ENCODE assay signal across 8 cellular contexts in the genomic region with DNA sequence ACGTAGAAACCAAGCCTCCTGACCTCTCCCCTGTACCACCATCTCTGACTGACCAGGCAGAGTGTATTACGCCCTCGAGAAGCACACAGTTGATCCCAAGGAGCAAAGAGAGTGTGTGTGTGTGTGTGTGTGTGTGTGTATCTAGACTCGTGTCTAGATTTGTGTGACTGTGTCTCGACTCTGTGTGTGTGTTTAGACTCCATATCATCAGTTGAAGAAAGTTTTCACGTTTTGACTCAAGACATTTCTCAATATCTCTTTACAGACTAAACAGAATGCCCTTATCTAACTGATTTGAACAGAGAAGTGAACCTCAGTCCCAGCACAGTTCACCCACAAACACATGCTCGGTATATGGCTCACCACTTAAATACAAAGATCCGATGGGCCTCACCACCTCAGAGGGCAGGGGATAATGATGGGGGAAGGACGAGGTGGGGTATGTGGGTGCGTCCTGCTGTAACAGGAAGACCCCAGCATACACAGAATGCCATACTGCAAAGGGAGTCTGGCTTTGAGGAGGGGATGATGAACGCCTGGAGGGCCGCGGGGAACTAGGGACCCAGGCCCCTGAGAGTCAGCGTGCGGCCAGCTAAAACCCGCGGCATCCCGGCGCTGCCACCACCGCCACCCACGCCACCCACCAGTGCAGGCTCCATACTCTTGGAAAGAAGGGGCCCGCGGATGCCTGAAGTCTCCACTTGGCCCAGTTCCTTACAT. TPM values are rescaled to one million over a fixed set of nuclear protein-coding genes. Genes with fewer than 3 reads are reported as not detected.
A peak's percentile ranks its signal among the peaks of the same experiment; 100 is the strongest.
DNase-seq lines count a peak whose midpoint lies in the region; ATAC-seq, FAIRE-seq and TF ChIP-seq lines count a peak whose summit lies in the region.

No MANE protein-coding gene starts in this region.

- no peaks in the 10 kb centered on the region for H4K20me1 ChIP-seq in SK-N-SH (ENCODE audit: insufficient read depth)

- CTCF ChIA-PET in A549 (lab: Yijun Ruan, JAX), result interaction anchor here (1.2 kb wide), 1 partner anchor 714 kb away, joined by 3 read pairs; no protein-coding TSS in a partner anchor
- CTCF ChIA-PET in SK-N-SH (lab: Yijun Ruan, JAX), result interaction anchor here (1.4 kb wide), 1 partner anchor 225 kb away, joined by 3 read pairs; no protein-coding TSS in a partner anchor

- no peak for TF ChIP-seq EP300 in A549 (IDR thresholded peaks at IDR 0.05)
- TF ChIP-seq EP300 in SK-N-SH (IDR thresholded peaks at IDR 0.05; ENCODE audit: borderline replicate concordance in 1 of 2, low read depth in 1 of 2, low read length in 1 of 2), result no peak
- no peak for TF ChIP-seq EP300 in suprapubic skin (IDR thresholded peaks at IDR 0.05)

- POLR2A ChIA-PET in A549 (lab: Yijun Ruan, JAX) (no interaction called here), SK-N-SH (lab: Yijun Ruan, JAX) (no interaction called here)

- peak; percentile 8 to 26 for DNase-seq in A549 (ENCODE audit: low read depth in 1 of 2, low spot score in 1 of 2)
- DNase-seq in SK-N-SH, result peak; percentile 17
- peak in 1 of 2 donors; percentile 80 for DNase-seq in suprapubic skin (ENCODE audit: low spot score in 2 of 2)
- DNase-seq in NCI-H187 treated with DMSO at 0.1 percent for 48 hours (lab: John Stamatoyannopoulos, UW), result no peak

- H3K4me2 ChIP-seq in A549 (peak overlapping the region; percentile 91), SK-N-SH (peak overlapping the region; percentile 74)

- H3K36me3 ChIP-seq in SK-N-SH (replicated peaks in 1 of 2; ENCODE audit: control insufficient read depth in 1 of 2, insufficient read depth in 2 of 2, low read length in 1 of 2) (peaks cover 12 to 23% of the 10 kb centered on the region in 2 experiments), duodenal mucosa (ENCODE audit: control insufficient read depth in 1 of 2, insufficient read depth in 2 of 2, low read length in 2 of 2) (peaks cover 0 to 22% of the 10 kb centered on the region in 2 donors), mesodermal cell (ENCODE audit: control insufficient read depth, insufficient read depth, low read length) (peaks cover 26% of the 10 kb centered on the region), suprapubic skin (peaks cover 20% of the 10 kb centered on the region)

- H3K4me1 ChIP-seq in A549 (peaks cover 8% of the 10 kb centered on the region; the same call in 1 of the 3 replicates), SK-N-SH (ENCODE audit: control insufficient read depth in 1 of 2, insufficient read depth in 2 of 2, low read depth in 1 of 2, low read length in 1 of 2) (peaks cover 0 to 2% of the 10 kb centered on the region in 2 experiments; a peak in 2 of 4 replicates), duodenal mucosa (ENCODE audit: control insufficient read depth in 1 of 2, insufficient read depth in 2 of 2, low read length in 2 of 2) (peaks cover 7 to 18% of the 10 kb centered on the region in 2 donors), mesodermal cell (ENCODE audit: control insufficient read depth, insufficient read depth, low read length, poor library complexity, severe bottlenecking) (no peaks in the 10 kb centered on the region), suprapubic skin (peaks cover 24% of the 10 kb centered on the region)

- H3K9me3 ChIP-seq in A549 (peaks cover 8% of the 10 kb centered on the region; the same call in 1 of the 3 replicates), SK-N-SH (no peaks in the 10 kb centered on the region), duodenal mucosa (ENCODE audit: control insufficient read depth in 1 of 2, low read length in 2 of 2) (no peaks in the 10 kb centered on the region), mesodermal cell (ENCODE audit: control insufficient read depth, low read length) (peaks cover 13% of the 10 kb centered on the region), suprapubic skin (no peaks in the 10 kb centered on the region)

- TF ChIP-seq RAD21 in A549 (conservative IDR thresholded peaks at IDR 0.05 in 1 of 2, IDR thresholded peaks at IDR 0.05 in 1 of 2) (no peak), SK-N-SH (IDR thresholded peaks at IDR 0.05; ENCODE audit: low read length) (no peak)

- peak; percentile 38 to 41 for ATAC-seq in A549
- ATAC-seq in GM18499 (IDR thresholded peaks at IDR 0.05; ENCODE audit: insufficient read depth, unreplicated experiment), result peak; percentile 9
- peak; percentile 19 for ATAC-seq in HG03045 (IDR thresholded peaks at IDR 0.05; ENCODE audit: unreplicated experiment)

- no peak for TF ChIP-seq POLR2A in A549 (IDR thresholded peaks at IDR 0.05; ENCODE audit: low read length)
- no peak for TF ChIP-seq POLR2A in suprapubic skin (IDR thresholded peaks at IDR 0.05)

- FAIRE-seq in A549 (lab: Jason Lieb, UNC), result no peak

- H3K4me3 ChIP-seq in A549 (peak overlapping the region; percentile 80), SK-N-SH (ENCODE audit: low read depth in 2 of 2, low read length in 1 of 2) (peak overlapping the region; percentile 72 to 83), duodenal mucosa (ENCODE audit: low read depth in 1 of 2, low read length in 2 of 2) (peak overlapping the region; percentile 88 to 91), mesodermal cell (ENCODE audit: extremely low read depth, insufficient read depth, low read length, poor library complexity, severe bottlenecking) (peak overlapping the region; percentile 75), suprapubic skin (peak overlapping the region; percentile 90)

- peak overlapping the region; percentile 74; the same call in 1 of the 2 replicates for H2AFZ ChIP-seq in SK-N-SH (ENCODE audit: low read depth)

- WGBS in A549 (ENCODE audit: missing lambda C conversion rate), result 8% methylated on average over 20 of the region's 23 CpGs
- 17% methylated on average over 13 of the region's 23 CpGs for WGBS in SK-N-SH (ENCODE audit: low lambda C conversion rate)
- WGBS in mesodermal cell (ENCODE audit: insufficient coverage in 2 of 2), 2 experiments, result 0 to 4% methylated on average over 8 to 15 of the region's 23 CpGs
- WGBS in suprapubic skin, result 15% methylated on average over 17 of the region's 23 CpGs

- H3K27ac ChIP-seq in A549 (peak overlapping the region; percentile 86 to 95), SK-N-SH (ENCODE audit: low read depth in 2 of 2, low read length in 1 of 2) (peak overlapping the region; percentile 12 to 47; a peak in 2 of 4 replicates), duodenal mucosa (ENCODE audit: low read depth, low read length) (peak overlapping the region; percentile 71), mesodermal cell (ENCODE audit: low read depth, low read length, severe bottlenecking) (no peak overlapping the region), suprapubic skin (peak overlapping the region; percentile 44)

- no peaks in the 10 kb centered on the region for H3K9me2 ChIP-seq in SK-N-SH

- no peaks in the 10 kb centered on the region for H3K27me3 ChIP-seq in SK-N-SH (ENCODE audit: insufficient read depth)
- H3K27me3 ChIP-seq in duodenal mucosa (ENCODE audit: control insufficient read depth in 1 of 2, insufficient read depth in 2 of 2, low read length in 2 of 2), result no peaks in the 10 kb centered on the region
- no peaks in the 10 kb centered on the region for H3K27me3 ChIP-seq in suprapubic skin

- TF ChIP-seq CTCF in A549 (IDR thresholded peaks at IDR 0.05) (no peak), SK-N-SH (IDR thresholded peaks at IDR 0.05) (no peak), suprapubic skin (IDR thresholded peaks at IDR 0.05) (no peak)

- H3F3A ChIP-seq in SK-N-SH (replicated peaks; ENCODE audit: insufficient read depth), result no peaks in the 10 kb centered on the region

- peak overlapping the region; percentile 75 for H3K9ac ChIP-seq in SK-N-SH
- peak overlapping the region; percentile 82 to 87 for H3K9ac ChIP-seq in duodenal mucosa (ENCODE audit: low read depth in 1 of 2, low read length in 2 of 2)

- peaks cover 56% of the 10 kb centered on the region for H3K79me2 ChIP-seq in SK-N-SH (ENCODE audit: insufficient read depth)

TF ChIP-seq in A549, 52 proteins besides CTCF, POLR2A, EP300 and RAD21:
- TF ChIP-seq ZC3H11A (IDR thresholded peaks at IDR 0.05), result no peak

TF ChIP-seq in SK-N-SH, 30 proteins besides CTCF, POLR2A, EP300 and RAD21:
- TF ChIP-seq, protein P1, sequence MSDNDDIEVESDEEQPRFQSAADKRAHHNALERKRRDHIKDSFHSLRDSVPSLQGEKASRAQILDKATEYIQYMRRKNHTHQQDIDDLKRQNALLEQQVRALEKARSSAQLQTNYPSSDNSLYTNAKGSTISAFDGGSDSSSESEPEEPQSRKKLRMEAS (IDR thresholded peaks at IDR 0.05; ENCODE audit: low read depth), result 0 out of 2 replicates have a peak, but pooled peaks have one; percentile 17
- TF ChIP-seq, protein P2, sequence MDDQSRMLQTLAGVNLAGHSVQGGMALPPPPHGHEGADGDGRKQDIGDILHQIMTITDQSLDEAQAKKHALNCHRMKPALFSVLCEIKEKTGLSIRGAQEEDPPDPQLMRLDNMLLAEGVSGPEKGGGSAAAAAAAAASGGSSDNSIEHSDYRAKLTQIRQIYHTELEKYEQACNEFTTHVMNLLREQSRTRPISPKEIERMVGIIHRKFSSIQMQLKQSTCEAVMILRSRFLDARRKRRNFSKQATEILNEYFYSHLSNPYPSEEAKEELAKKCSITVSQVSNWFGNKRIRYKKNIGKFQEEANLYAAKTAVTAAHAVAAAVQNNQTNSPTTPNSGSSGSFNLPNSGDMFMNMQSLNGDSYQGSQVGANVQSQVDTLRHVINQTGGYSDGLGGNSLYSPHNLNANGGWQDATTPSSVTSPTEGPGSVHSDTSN (IDR thresholded peaks at IDR 0.05), result no peak

RNA-seq across cellular contexts. Expression of a gene that starts 0.8 kb away (rescaled TPM):
- polyA plus RNA-seq in A549 (2011; rRNA removed), result 69.9 and 80.1 TPM in 2 replicates
- polyA plus RNA-seq in A549 (2012; cell fraction: cytosol; rRNA removed), result 25.1 and 30.2 TPM in 2 replicates
- 79.7 and 83.3 TPM in 2 replicates for polyA plus RNA-seq in A549 (2012; cell fraction: nucleus; rRNA removed)
- 41.8 to 44.3 TPM (median 43.1 TPM) in 3 replicates for polyA plus RNA-seq in A549 (2017; fragmentation: RNase III; extraction: RNeasy Plus Mini Kit Qiagen cat#74134 plus additional on column Dnase treatment)
- polyA minus RNA-seq in A549 (2011; rRNA and poly(A)+ RNA removed), result 124 and 130 TPM in 2 replicates
- 59.5 and 75.0 TPM in 2 replicates for polyA plus RNA-seq in SK-N-SH (2012; rRNA removed)
- polyA plus RNA-seq in SK-N-SH (2012; cell fraction: cytosol; rRNA removed), result 56.7 and 58.2 TPM in 2 replicates
- 45.0 and 71.3 TPM in 2 replicates for polyA plus RNA-seq in SK-N-SH (2012; cell fraction: nucleus; rRNA removed)
- 58.2 TPM for polyA plus RNA-seq in mesodermal cell (2013, experiment 1 of 2)
- 51.1 TPM for polyA plus RNA-seq in mesodermal cell (2013, experiment 2 of 2)
- 10 to 100 TPM; 24.9 to 44.6 (median 31.2) TPM for total RNA-seq in suprapubic skin

RNA-seq across cellular contexts. Expression of a gene that starts 38.0 kb away (rescaled TPM):
- polyA plus RNA-seq in A549 (2011; rRNA removed) (55.5 and 63.0 TPM in 2 replicates), A549 (2017; fragmentation: RNase III; extraction: RNeasy Plus Mini Kit Qiagen cat#74134 plus additional on column Dnase treatment) (36.5 to 38.1 TPM (median 37.3 TPM) in 3 replicates), SK-N-SH (2012; rRNA removed) (39.5 and 59.4 TPM in 2 replicates)
- 22.0 and 29.6 TPM in 2 replicates for polyA plus RNA-seq in A549 (2012; cell fraction: cytosol; rRNA removed)
- 44.3 and 52.6 TPM in 2 replicates for polyA plus RNA-seq in A549 (2012; cell fraction: nucleus; rRNA removed)
- polyA minus RNA-seq in A549 (2011; rRNA and poly(A)+ RNA removed), result 47.5 and 49.1 TPM in 2 replicates
- 41.6 and 47.7 TPM in 2 replicates for polyA plus RNA-seq in SK-N-SH (2012; cell fraction: cytosol; rRNA removed)
- polyA plus RNA-seq in SK-N-SH (2012; cell fraction: nucleus; rRNA removed), result 42.2 and 50.0 TPM in 2 replicates
- 44.9 TPM for polyA plus RNA-seq in mesodermal cell (2013, experiment 1 of 2)
- polyA plus RNA-seq in mesodermal cell (2013, experiment 2 of 2), result 44.4 TPM
- total RNA-seq in suprapubic skin, result 10 to 100 TPM; 18.3 to 26.2 (median 22.7) TPM
